ENCODE assay signal across 1 cellular context in genomic region chr15:52331490-52332240, GRCh38.
TF ChIP-seq lines count a peak whose summit lies in the region.

No MANE protein-coding gene starts in this region.

TF ChIP-seq in HCT116, 20 proteins besides CTCF, POLR2A, EP300 and RAD21 (continued from another document):
- TF ChIP-seq REST (IDR thresholded peaks at IDR 0.05; ENCODE audit: low read depth) (no peak), YY1 (IDR thresholded peaks at IDR 0.05; ENCODE audit: extremely low read depth, insufficient replicate concordance, low read depth, low read length) (no peak), CEBPB (IDR thresholded peaks at IDR 0.05; ENCODE audit: low read depth) (no peak), ATF3 (IDR thresholded peaks at IDR 0.05) (no peak), SP1 (IDR thresholded peaks at IDR 0.05; ENCODE audit: low read depth) (no peak), TCF7L2 (IDR thresholded peaks at IDR 0.05; ENCODE audit: borderline replicate concordance, extremely low read depth, insufficient read depth, insufficient read length) (no peak), MAX (IDR thresholded peaks at IDR 0.05) (no peak), ELF1 (IDR thresholded peaks at IDR 0.05; ENCODE audit: borderline replicate concordance, low read depth) (no peak), ZBTB33 (IDR thresholded peaks at IDR 0.05; ENCODE audit: extremely low read depth, insufficient replicate concordance, low read length) (no peak), EGR1 (IDR thresholded peaks at IDR 0.05; ENCODE audit: low read depth) (no peak), EZH2phosphoT487 (IDR thresholded peaks at IDR 0.05; ENCODE audit: borderline replicate concordance) (no peak), EZH2 (IDR thresholded peaks at IDR 0.05) (no peak), ZFX (IDR thresholded peaks at IDR 0.05) (no peak)
